2 cellular contexts compared by ENCODE assay signal in the genomic region with DNA sequence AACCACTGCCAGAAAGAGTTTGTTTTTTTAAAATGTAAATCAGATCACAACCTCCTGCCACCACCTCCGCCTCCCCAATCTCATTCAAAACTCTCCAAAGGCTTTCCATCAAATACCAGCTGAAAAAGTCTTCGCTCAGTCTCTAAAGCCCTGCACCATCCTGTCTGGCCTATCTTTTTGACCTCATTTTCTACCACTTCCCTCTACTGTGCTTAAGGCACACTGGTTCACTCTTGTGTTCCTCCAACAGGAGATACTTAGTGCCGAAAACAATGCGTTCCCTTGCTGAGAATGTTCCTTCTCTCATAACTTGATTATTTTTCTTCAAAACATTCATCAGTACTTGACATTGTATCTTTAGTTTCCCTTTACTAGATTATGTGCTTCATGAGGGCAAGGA.
TF ChIP-seq lines count a peak whose summit lies in the region.

No MANE protein-coding gene starts in this region.

TF ChIP-seq in SK-N-SH, 30 proteins besides CTCF, POLR2A, EP300 and RAD21 (continued from another document):
- TF ChIP-seq, protein P1, sequence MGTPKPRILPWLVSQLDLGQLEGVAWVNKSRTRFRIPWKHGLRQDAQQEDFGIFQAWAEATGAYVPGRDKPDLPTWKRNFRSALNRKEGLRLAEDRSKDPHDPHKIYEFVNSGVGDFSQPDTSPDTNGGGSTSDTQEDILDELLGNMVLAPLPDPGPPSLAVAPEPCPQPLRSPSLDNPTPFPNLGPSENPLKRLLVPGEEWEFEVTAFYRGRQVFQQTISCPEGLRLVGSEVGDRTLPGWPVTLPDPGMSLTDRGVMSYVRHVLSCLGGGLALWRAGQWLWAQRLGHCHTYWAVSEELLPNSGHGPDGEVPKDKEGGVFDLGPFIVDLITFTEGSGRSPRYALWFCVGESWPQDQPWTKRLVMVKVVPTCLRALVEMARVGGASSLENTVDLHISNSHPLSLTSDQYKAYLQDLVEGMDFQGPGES (IDR thresholded peaks at IDR 0.05; ENCODE audit: low read depth, low read length) = no peak
- TF ChIP-seq MXI1 (IDR thresholded peaks at IDR 0.05; ENCODE audit: low read depth, low read length) (no peak), CHD2 (IDR thresholded peaks at IDR 0.05; ENCODE audit: low read length, partially characterized antibody) (no peak), RFX5 (IDR thresholded peaks at IDR 0.05; ENCODE audit: low read length) (no peak), FOXJ3 (CRISPR knock-in tag; IDR thresholded peaks at IDR 0.05) (no peak), NFIC (IDR thresholded peaks at IDR 0.05; ENCODE audit: borderline replicate concordance) (no peak), NRF1 (IDR thresholded peaks at IDR 0.05; ENCODE audit: low read depth, low read length) (no peak), TEAD4 (IDR thresholded peaks at IDR 0.05; ENCODE audit: borderline replicate concordance, insufficient read depth) (no peak), GATA2 (CRISPR knock-in tag; IDR thresholded peaks at IDR 0.05) (no peak)
- TF ChIP-seq, protein P2, sequence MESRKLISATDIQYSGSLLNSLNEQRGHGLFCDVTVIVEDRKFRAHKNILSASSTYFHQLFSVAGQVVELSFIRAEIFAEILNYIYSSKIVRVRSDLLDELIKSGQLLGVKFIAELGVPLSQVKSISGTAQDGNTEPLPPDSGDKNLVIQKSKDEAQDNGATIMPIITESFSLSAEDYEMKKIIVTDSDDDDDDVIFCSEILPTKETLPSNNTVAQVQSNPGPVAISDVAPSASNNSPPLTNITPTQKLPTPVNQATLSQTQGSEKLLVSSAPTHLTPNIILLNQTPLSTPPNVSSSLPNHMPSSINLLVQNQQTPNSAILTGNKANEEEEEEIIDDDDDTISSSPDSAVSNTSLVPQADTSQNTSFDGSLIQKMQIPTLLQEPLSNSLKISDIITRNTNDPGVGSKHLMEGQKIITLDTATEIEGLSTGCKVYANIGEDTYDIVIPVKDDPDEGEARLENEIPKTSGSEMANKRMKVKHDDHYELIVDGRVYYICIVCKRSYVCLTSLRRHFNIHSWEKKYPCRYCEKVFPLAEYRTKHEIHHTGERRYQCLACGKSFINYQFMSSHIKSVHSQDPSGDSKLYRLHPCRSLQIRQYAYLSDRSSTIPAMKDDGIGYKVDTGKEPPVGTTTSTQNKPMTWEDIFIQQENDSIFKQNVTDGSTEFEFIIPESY (IDR thresholded peaks at IDR 0.05; ENCODE audit: borderline replicate concordance, low read depth) = no peak
- TF ChIP-seq, protein P3, sequence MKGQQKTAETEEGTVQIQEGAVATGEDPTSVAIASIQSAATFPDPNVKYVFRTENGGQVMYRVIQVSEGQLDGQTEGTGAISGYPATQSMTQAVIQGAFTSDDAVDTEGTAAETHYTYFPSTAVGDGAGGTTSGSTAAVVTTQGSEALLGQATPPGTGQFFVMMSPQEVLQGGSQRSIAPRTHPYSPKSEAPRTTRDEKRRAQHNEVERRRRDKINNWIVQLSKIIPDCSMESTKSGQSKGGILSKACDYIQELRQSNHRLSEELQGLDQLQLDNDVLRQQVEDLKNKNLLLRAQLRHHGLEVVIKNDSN (IDR thresholded peaks at IDR 0.05; ENCODE audit: borderline replicate concordance, low read depth) = no peak

TF ChIP-seq in SK-N-SH treated with all-trans-retinoic acid at 6 μM for 48 hours, 23 proteins besides CTCF, POLR2A, EP300 and RAD21 (continued from another document):
- TF ChIP-seq, protein P4, sequence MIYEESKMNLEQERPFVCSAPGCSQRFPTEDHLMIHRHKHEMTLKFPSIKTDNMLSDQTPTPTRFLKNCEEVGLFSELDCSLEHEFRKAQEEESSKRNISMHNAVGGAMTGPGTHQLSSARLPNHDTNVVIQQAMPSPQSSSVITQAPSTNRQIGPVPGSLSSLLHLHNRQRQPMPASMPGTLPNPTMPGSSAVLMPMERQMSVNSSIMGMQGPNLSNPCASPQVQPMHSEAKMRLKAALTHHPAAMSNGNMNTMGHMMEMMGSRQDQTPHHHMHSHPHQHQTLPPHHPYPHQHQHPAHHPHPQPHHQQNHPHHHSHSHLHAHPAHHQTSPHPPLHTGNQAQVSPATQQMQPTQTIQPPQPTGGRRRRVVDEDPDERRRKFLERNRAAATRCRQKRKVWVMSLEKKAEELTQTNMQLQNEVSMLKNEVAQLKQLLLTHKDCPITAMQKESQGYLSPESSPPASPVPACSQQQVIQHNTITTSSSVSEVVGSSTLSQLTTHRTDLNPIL (CRISPR knock-in tag; IDR thresholded peaks at IDR 0.05; ENCODE audit: low read depth) = no peak
